ENCODE assay signal across 15 cellular contexts in the genomic region with DNA sequence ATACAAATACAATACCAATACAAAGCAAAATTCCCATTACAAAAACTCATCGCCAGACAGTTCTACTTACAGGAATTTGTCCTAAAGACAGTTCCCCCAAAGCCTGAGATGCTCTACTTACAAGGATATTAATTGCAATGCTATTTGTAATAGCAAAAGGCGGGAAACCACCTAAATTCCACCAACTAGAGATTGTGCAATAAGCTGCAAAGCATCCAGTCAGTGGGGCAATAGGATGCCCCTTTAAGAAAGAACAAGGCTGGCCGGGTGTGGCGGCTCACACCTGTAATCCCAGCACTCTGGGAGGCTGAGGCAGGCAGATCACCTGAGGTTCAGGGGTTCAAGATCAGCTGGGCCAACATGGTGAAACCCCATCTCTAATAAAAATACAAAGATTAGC. TPM values are rescaled to one million over a fixed set of nuclear protein-coding genes. Genes with fewer than 3 reads are reported as not detected.
"Had no signal": no experiment of that assay in that cellular context is flagged by ENCODE, and none has a peak within 500 bp of the region (broad histone marks: within the 10 kb centered on the region; RNA-seq: fewer than 3 reads in every experiment).

No MANE protein-coding gene starts in this region.

- H3K4me3 ChIP-seq: ascending aorta, esophagus squamous epithelium, smooth muscle cell, transverse colon had no signal

- H3K27me3 ChIP-seq: ascending aorta, esophagus squamous epithelium, transverse colon had no signal

- H3K36me3 ChIP-seq: ascending aorta, esophagus squamous epithelium, transverse colon had no signal

- H3K4me3 Mint-ChIP-seq: activated CD4-positive, alpha-beta T cell treated with anti-CD3 and anti-CD28 coated beads, Interleukin-2, amount 10 ng/mL, durations not matched to agents 24 days and 14 days; activated naive CD8-positive, alpha-beta T cell treated with anti-CD3 and anti-CD28 coated beads, Interleukin-2, amount 10 ng/mL, durations not matched to agents 7 days and 5 days; activated T-helper 1 cell treated with anti-CD3 and anti-CD28 coated beads, Interleukin-12 subunit alpha, Interleukin-12 subunit beta, Interleukin-2, Interleukin-4 antibody, amounts not matched to agents 30 ng/mL and 10 ng/mL and 1 ng/mL, durations not matched to agents 14 hours and 24 hours and 36 hours; nephron; T-helper 2 cell treated with Interferon-gamma antibody and Interleukin-4, amounts not matched to agents 5 μg/mL and 100 μg/mL, for 36 hours had no signal

- DNase-seq: activated CD4-positive, alpha-beta T cell treated with anti-CD3 and anti-CD28 coated beads, Interleukin-2, amount 10 ng/mL, durations not matched to agents 24 days and 14 days; activated CD4-positive, CD25-positive, alpha-beta regulatory T cell; activated CD8-positive, alpha-beta memory T cell treated with anti-CD3 and anti-CD28 coated beads, Interleukin-2, amount 50 U/mL, for 48 hours; activated naive CD8-positive, alpha-beta T cell treated with anti-CD3 and anti-CD28 coated beads, Interleukin-2, amount 10 ng/mL, durations not matched to agents 7 days and 5 days; esophagus squamous epithelium; foreskin melanocyte; nucleus accumbens; stimulated activated naive CD8-positive, alpha-beta T cell treated with anti-CD3 and anti-CD28 coated beads, Interleukin-15, Interleukin-2, amounts not matched to agents 100 U/mL and 50 U/mL, for 24 hours; transverse colon had no signal

- H3K4me1 Mint-ChIP-seq: activated CD4-positive, alpha-beta T cell treated with anti-CD3 and anti-CD28 coated beads, Interleukin-2, amount 10 ng/mL, durations not matched to agents 24 days and 14 days; activated naive CD8-positive, alpha-beta T cell treated with anti-CD3 and anti-CD28 coated beads, Interleukin-2, amount 10 ng/mL, durations not matched to agents 7 days and 5 days; nephron had no signal

- H3K4me2 ChIP-seq: smooth muscle cell had no signal

- H3K27ac ChIP-seq: ascending aorta, esophagus squamous epithelium, transverse colon had no signal

- H3K36me3 Mint-ChIP-seq: activated naive CD8-positive, alpha-beta T cell treated with anti-CD3 and anti-CD28 coated beads, Interleukin-2, amount 10 ng/mL, durations not matched to agents 7 days and 5 days had no signal

- H3K27me3 Mint-ChIP-seq: activated CD4-positive, alpha-beta T cell treated with anti-CD3 and anti-CD28 coated beads, Interleukin-2, amount 10 ng/mL, durations not matched to agents 24 days and 14 days had no signal

- H3K4me1 ChIP-seq: ascending aorta, transverse colon had no signal

- H3K9me3 ChIP-seq: ascending aorta, esophagus squamous epithelium, transverse colon had no signal

- H3K27ac Mint-ChIP-seq: activated CD4-positive, alpha-beta T cell treated with anti-CD3 and anti-CD28 coated beads, Interleukin-2, amount 10 ng/mL, durations not matched to agents 24 days and 14 days; activated naive CD8-positive, alpha-beta T cell treated with anti-CD3 and anti-CD28 coated beads, Interleukin-2, amount 10 ng/mL, durations not matched to agents 7 days and 5 days; activated T-helper 1 cell treated with anti-CD3 and anti-CD28 coated beads, Interleukin-12 subunit alpha, Interleukin-12 subunit beta, Interleukin-2, Interleukin-4 antibody, amounts not matched to agents 30 ng/mL and 10 ng/mL and 1 ng/mL, durations not matched to agents 14 hours and 24 hours and 36 hours; nephron; T-helper 2 cell treated with Interferon-gamma antibody and Interleukin-4, amounts not matched to agents 5 μg/mL and 100 μg/mL, for 36 hours had no signal

- H3K9me3 Mint-ChIP-seq: activated CD4-positive, alpha-beta T cell treated with anti-CD3 and anti-CD28 coated beads, Interleukin-2, amount 10 ng/mL, durations not matched to agents 24 days and 14 days; activated naive CD8-positive, alpha-beta T cell treated with anti-CD3 and anti-CD28 coated beads, Interleukin-2, amount 10 ng/mL, durations not matched to agents 7 days and 5 days; activated T-helper 1 cell treated with anti-CD3 and anti-CD28 coated beads, Interleukin-12 subunit alpha, Interleukin-12 subunit beta, Interleukin-2, Interleukin-4 antibody, amounts not matched to agents 30 ng/mL and 10 ng/mL and 1 ng/mL, durations not matched to agents 14 hours and 24 hours and 36 hours; T-helper 2 cell treated with Interferon-gamma antibody and Interleukin-4, amounts not matched to agents 5 μg/mL and 100 μg/mL, for 36 hours had no signal

RNA-seq across cellular contexts. Expression of a gene that starts 39.1 kb away (rescaled TPM):
- total RNA-seq: ascending aorta, cardiac septum, esophagus squamous epithelium had no signal

RNA-seq across cellular contexts. Expression of a gene that starts 47.6 kb away (rescaled TPM):
- total RNA-seq: ascending aorta, cardiac septum, esophagus squamous epithelium, smooth muscle cell, transverse colon had no signal

RNA-seq across cellular contexts. Expression of a gene that starts 56.9 kb away (rescaled TPM):
- total RNA-seq: activated CD4-positive, alpha-beta T cell treated with anti-CD3 and anti-CD28 coated beads, Interleukin-2, amount 10 ng/mL, durations not matched to agents 24 days and 14 days; activated naive CD8-positive, alpha-beta T cell treated with anti-CD3 and anti-CD28 coated beads, Interleukin-2, amount 10 ng/mL, durations not matched to agents 7 days and 5 days; activated T-helper 1 cell treated with anti-CD3 and anti-CD28 coated beads, Interleukin-12 subunit alpha, Interleukin-12 subunit beta, Interleukin-2, Interleukin-4 antibody, amounts not matched to agents 30 ng/mL and 10 ng/mL and 1 ng/mL, durations not matched to agents 14 hours and 24 hours and 36 hours had no signal
